ENCODE assay signal across 9 cellular contexts in the genomic region with DNA sequence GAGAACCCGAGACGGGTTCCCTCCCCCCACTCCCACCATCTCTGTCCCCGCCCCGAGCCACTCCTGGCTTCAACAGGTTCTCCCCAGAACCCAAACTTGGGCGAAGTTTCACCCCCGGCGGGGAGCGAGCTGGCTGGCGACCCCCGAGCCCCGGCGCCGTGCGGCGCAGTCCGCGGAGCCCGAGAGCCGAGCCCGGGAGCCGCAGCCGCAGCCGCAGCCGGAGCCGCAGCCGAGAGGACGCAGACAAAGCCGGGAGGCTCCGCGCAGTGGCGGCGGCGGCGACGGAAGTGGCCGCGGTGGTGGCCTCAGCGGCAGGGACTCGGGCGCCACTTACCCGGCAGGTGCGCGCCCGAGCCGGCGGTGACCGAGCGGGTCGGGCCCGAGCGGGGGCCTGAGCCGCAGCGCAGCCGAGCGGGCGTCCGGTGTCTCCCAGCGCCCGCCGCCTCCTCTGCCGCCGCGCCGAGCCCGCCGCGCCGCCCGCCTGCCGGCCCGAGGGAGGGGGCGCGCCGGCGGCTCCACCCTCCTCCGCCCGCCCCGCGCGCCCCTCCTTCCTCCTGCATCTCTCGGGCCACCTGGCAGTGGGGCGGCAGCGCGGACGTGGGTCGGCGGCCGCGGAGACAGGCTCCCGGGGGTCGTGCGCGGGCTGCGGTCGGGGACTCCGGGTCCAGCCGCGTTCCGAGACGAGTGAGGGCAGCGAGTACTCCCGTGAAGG. TPM values are rescaled to one million over a fixed set of nuclear protein-coding genes. Genes with fewer than 3 reads are reported as not detected.
DNase-seq lines count a peak whose midpoint lies in the region; ATAC-seq and TF ChIP-seq lines count a peak whose summit lies in the region.
"Had no signal": no experiment of that assay in that cellular context is flagged by ENCODE, and none has a peak within 500 bp of the region (broad histone marks: within the 10 kb centered on the region; RNA-seq: fewer than 3 reads in every experiment).

A gene with protein sequence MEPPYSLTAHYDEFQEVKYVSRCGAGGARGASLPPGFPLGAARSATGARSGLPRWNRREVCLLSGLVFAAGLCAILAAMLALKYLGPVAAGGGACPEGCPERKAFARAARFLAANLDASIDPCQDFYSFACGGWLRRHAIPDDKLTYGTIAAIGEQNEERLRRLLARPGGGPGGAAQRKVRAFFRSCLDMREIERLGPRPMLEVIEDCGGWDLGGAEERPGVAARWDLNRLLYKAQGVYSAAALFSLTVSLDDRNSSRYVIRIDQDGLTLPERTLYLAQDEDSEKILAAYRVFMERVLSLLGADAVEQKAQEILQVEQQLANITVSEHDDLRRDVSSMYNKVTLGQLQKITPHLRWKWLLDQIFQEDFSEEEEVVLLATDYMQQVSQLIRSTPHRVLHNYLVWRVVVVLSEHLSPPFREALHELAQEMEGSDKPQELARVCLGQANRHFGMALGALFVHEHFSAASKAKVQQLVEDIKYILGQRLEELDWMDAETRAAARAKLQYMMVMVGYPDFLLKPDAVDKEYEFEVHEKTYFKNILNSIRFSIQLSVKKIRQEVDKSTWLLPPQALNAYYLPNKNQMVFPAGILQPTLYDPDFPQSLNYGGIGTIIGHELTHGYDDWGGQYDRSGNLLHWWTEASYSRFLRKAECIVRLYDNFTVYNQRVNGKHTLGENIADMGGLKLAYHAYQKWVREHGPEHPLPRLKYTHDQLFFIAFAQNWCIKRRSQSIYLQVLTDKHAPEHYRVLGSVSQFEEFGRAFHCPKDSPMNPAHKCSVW (minus strand): TSS at position 450 of the 712 bp plus-strand sequence. CDS start 1,181 bp downstream, outside the sequence.

- peaks cover 5% of the 10 kb centered on the region for H3K4me1 Mint-ChIP-seq in stimulated activated naive CD8-positive, alpha-beta T cell treated with anti-CD3 and anti-CD28 coated beads, Interleukin-15, Interleukin-2, amounts not matched to agents 100 ng/mL and 50 ng/mL, for 24 hours (ENCODE audit: low read depth)
- peaks cover 4% of the 10 kb centered on the region for H3K4me1 Mint-ChIP-seq in mesothelial cell of epicardium

- H3K27ac Mint-ChIP-seq in stimulated activated naive CD8-positive, alpha-beta T cell treated with anti-CD3 and anti-CD28 coated beads, Interleukin-15, Interleukin-2, amounts not matched to agents 100 ng/mL and 50 ng/mL, for 24 hours, result no peak within 1 kb of the TSS
- H3K27ac Mint-ChIP-seq in mesothelial cell of epicardium, result no peak within 1 kb of the TSS

- TF ChIP-seq CTCF in mesothelial cell of epicardium (IDR thresholded peaks at IDR 0.05; ENCODE audit: unreplicated experiment), result no peak

- H3K36me3 Mint-ChIP-seq in stimulated activated naive CD8-positive, alpha-beta T cell treated with anti-CD3 and anti-CD28 coated beads, Interleukin-15, Interleukin-2, amounts not matched to agents 100 ng/mL and 50 ng/mL, for 24 hours (ENCODE audit: low read depth), result no peaks in the 10 kb centered on the region
- H3K36me3 Mint-ChIP-seq in mesothelial cell of epicardium, result no peaks in the 10 kb centered on the region

- H3K9me3 Mint-ChIP-seq in stimulated activated naive CD8-positive, alpha-beta T cell treated with anti-CD3 and anti-CD28 coated beads, Interleukin-15, Interleukin-2, amounts not matched to agents 100 ng/mL and 50 ng/mL, for 24 hours, result no peaks in the 10 kb centered on the region
- no peaks in the 10 kb centered on the region for H3K9me3 Mint-ChIP-seq in mesothelial cell of epicardium

- no peak for DNase-seq in stimulated activated naive CD8-positive, alpha-beta T cell treated with anti-CD3 and anti-CD28 coated beads, Interleukin-15, Interleukin-2, amounts not matched to agents 100 U/mL and 50 U/mL, for 24 hours
- DNase-seq in activated naive CD4-positive, alpha-beta T cell treated with anti-CD3 and anti-CD28 coated beads, Interleukin-2, amount 50 U/mL, for 16 hours, result peak; percentile 10
- DNase-seq in mesothelial cell of epicardium (ENCODE audit: low spot score in 2 of 2, unreplicated experiment in 2 of 2), result no peak
- DNase-seq in stimulated activated CD4-positive, alpha-beta T cell treated with anti-CD3 and anti-CD28 coated beads, Interleukin-12 subunit alpha, Interleukin-12 subunit beta, amount 100 ng/mL, for 4 hours, result no peak
- DNase-seq in SIG-M5 treated with dmso at 0.1 percent for 504 hours (lab: John Stamatoyannopoulos, UW; ENCODE audit: unreplicated experiment), result no peak
- DNase-seq: activated CD4-positive, alpha-beta T cell treated with anti-CD3 and anti-CD28 coated beads, Interleukin-2, amount 50 U/mL, for 1 hour had no signal

- H3K4me3 Mint-ChIP-seq in stimulated activated naive CD8-positive, alpha-beta T cell treated with anti-CD3 and anti-CD28 coated beads, Interleukin-15, Interleukin-2, amounts not matched to agents 100 ng/mL and 50 ng/mL, for 24 hours, result peak within 1 kb of the TSS; percentile 32
- peak within 1 kb of the TSS; percentile 58 for H3K4me3 Mint-ChIP-seq in mesothelial cell of epicardium

- ATAC-seq in stimulated activated naive CD8-positive, alpha-beta T cell treated with anti-CD3 and anti-CD28 coated beads, Interleukin-15, Interleukin-2, amounts not matched to agents 100 U/mL and 50 U/mL, for 24 hours, result no peak
- no peak for ATAC-seq in GM21825 (IDR thresholded peaks at IDR 0.05; ENCODE audit: unreplicated experiment)
- ATAC-seq in HG03342 (IDR thresholded peaks at IDR 0.05; ENCODE audit: unreplicated experiment), result no peak

- peaks cover 52% of the 10 kb centered on the region for H3K27me3 Mint-ChIP-seq in stimulated activated naive CD8-positive, alpha-beta T cell treated with anti-CD3 and anti-CD28 coated beads, Interleukin-15, Interleukin-2, amounts not matched to agents 100 ng/mL and 50 ng/mL, for 24 hours
- H3K27me3 Mint-ChIP-seq in mesothelial cell of epicardium (ENCODE audit: low read depth), result peaks cover 88% of the 10 kb centered on the region

RNA-seq across cellular contexts. Expression of the gene that starts here (rescaled TPM):
- 8.8 to 9.7 TPM (median 9.5 TPM) in 3 replicates for total RNA-seq in mesothelial cell of epicardium
